21 cellular contexts compared by ENCODE assay signal in the genomic region with DNA sequence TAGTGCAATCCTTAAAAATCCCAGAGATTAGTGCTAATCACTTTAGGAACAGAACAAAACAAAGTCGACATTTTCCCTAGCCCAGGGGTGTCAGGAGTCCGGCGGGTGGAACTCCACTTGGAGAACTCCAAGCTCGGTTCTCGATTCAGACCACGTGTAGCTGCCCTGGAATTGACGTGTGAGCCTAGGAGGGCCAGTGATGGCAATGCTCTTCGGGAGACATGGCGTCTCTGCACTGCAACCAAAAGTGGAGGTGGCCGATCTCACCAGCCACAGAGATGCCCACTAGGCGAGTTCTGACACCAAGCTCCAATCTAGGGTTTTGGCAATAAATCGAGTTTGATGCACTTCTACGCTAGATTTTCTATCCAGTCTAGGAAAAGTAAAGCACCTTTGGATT.
"Had no signal": no experiment of that assay in that cellular context is flagged by ENCODE, and none has a peak within 500 bp of the region (broad histone marks: within the 10 kb centered on the region; RNA-seq: fewer than 3 reads in every experiment).

No MANE protein-coding gene starts in this region.

- ATAC-seq: gastrocnemius medialis; heart right ventricle; left lung; naive thymus-derived CD4-positive, alpha-beta T cell; right cardiac atrium; stimulated activated memory B cell treated with anti-CD40 and anti-IgM and Interleukin-4, amounts not matched to agents 10 μg/mL and 1 μg/mL and 100 μg/mL, for 72 hours had no signal

- H3K9me3 ChIP-seq: esophagus muscularis mucosa, gastrocnemius medialis, heart right ventricle, left lung, tibial artery, upper lobe of left lung, uterus had no signal

- H3K4me1 ChIP-seq: esophagus muscularis mucosa, gastrocnemius medialis, tibial artery, uterus had no signal

- H3K4me3 ChIP-seq: esophagus muscularis mucosa, gastrocnemius medialis, heart right ventricle, left lung, lung, tibial artery, upper lobe of left lung, uterus had no signal

- H3K4me1 Mint-ChIP-seq: naive thymus-derived CD4-positive, alpha-beta T cell; nephron progenitor cell had no signal

- H3K27me3 Mint-ChIP-seq: naive thymus-derived CD4-positive, alpha-beta T cell; stimulated activated memory B cell treated with anti-CD40 and anti-IgM and Interleukin-4, amounts not matched to agents 10 μg/mL and 1 μg/mL and 100 μg/mL, for 72 hours; stimulated activated naive CD8-positive, alpha-beta T cell treated with anti-CD3 and anti-CD28 coated beads, Interleukin-15, Interleukin-2, amounts not matched to agents 100 ng/mL and 50 ng/mL, for 24 hours had no signal

- DNase-seq: effector memory CD4-positive, alpha-beta T cell; gastrocnemius medialis; heart right ventricle; hypothalamus; islet precursor cell; mesendoderm; naive thymus-derived CD4-positive, alpha-beta T cell; nephron progenitor cell; right cardiac atrium; stimulated activated CD4-positive, alpha-beta T cell treated with anti-CD3 and anti-CD28 coated beads, Interleukin-15, amount 100 ng/mL, for 24 hours; stimulated activated CD4-positive, alpha-beta T cell treated with anti-CD3 and anti-CD28 coated beads, Interleukin-1b, Interleukin-23, amount 100 ng/mL, for 48 hours; stimulated activated CD4-positive, alpha-beta T cell treated with anti-CD3 and anti-CD28 coated beads, Interleukin-4, amount 100 ng/mL, for 24 hours; upper lobe of left lung; uterus had no signal

- H3K36me3 ChIP-seq: uterus had no signal

- H3K4me3 Mint-ChIP-seq: naive thymus-derived CD4-positive, alpha-beta T cell; nephron progenitor cell; stimulated activated memory B cell treated with anti-CD40 and anti-IgM and Interleukin-4, amounts not matched to agents 10 μg/mL and 1 μg/mL and 100 μg/mL, for 72 hours; stimulated activated naive CD8-positive, alpha-beta T cell treated with anti-CD3 and anti-CD28 coated beads, Interleukin-15, Interleukin-2, amounts not matched to agents 100 ng/mL and 50 ng/mL, for 24 hours had no signal

- H3K9me3 Mint-ChIP-seq: naive thymus-derived CD4-positive, alpha-beta T cell; nephron progenitor cell; stimulated activated memory B cell treated with anti-CD40 and anti-IgM and Interleukin-4, amounts not matched to agents 10 μg/mL and 1 μg/mL and 100 μg/mL, for 72 hours; stimulated activated naive CD8-positive, alpha-beta T cell treated with anti-CD3 and anti-CD28 coated beads, Interleukin-15, Interleukin-2, amounts not matched to agents 100 ng/mL and 50 ng/mL, for 24 hours had no signal

- H3K27ac ChIP-seq: epithelial cell of prostate, esophagus muscularis mucosa, gastrocnemius medialis, heart right ventricle, left lung, tibial artery, upper lobe of left lung, uterus had no signal

- H3K27ac Mint-ChIP-seq: nephron progenitor cell; stimulated activated memory B cell treated with anti-CD40 and anti-IgM and Interleukin-4, amounts not matched to agents 10 μg/mL and 1 μg/mL and 100 μg/mL, for 72 hours; stimulated activated naive CD8-positive, alpha-beta T cell treated with anti-CD3 and anti-CD28 coated beads, Interleukin-15, Interleukin-2, amounts not matched to agents 100 ng/mL and 50 ng/mL, for 24 hours had no signal
